Comparison of ENCODE assay signal across 7 cellular contexts in genomic region chr13:58744686-58745085, GRCh38.
"Had no signal": no experiment of that assay in that cellular context is flagged by ENCODE, and none has a peak within 500 bp of the region (broad histone marks: within the 10 kb centered on the region; RNA-seq: fewer than 3 reads in every experiment).

No MANE protein-coding gene starts in this region.

- DNase-seq: IMR-90, KBM-7, KG1 had no signal

- H3K27ac ChIP-seq: HL-60 had no signal

- FAIRE-seq: HepG2, HTR-8/SVneo, K562 had no signal

- H3K4me3 ChIP-seq: K562 had no signal
